Comparison of ENCODE assay signal across 24 cellular contexts in genomic region chr3:138042043-138042442, GRCh38. TPM values are rescaled to one million over a fixed set of nuclear protein-coding genes. Genes with fewer than 3 reads are reported as not detected.
DNase-seq lines count a peak whose midpoint lies in the region; ATAC-seq and TF ChIP-seq lines count a peak whose summit lies in the region.
"Had no signal": no experiment of that assay in that cellular context is flagged by ENCODE, and none has a peak within 500 bp of the region (broad histone marks: within the 10 kb centered on the region; RNA-seq: fewer than 3 reads in every experiment).

No MANE protein-coding gene starts in this region.

- H3K9me3 ChIP-seq in upper lobe of right lung = no peaks in the 10 kb centered on the region
- H3K9me3 ChIP-seq: ascending aorta, gastrocnemius medialis, lower lobe of right lung, suprapubic skin had no signal

- H3K4me3 ChIP-seq in fibroblast of pulmonary artery (replicated peaks; ENCODE audit: low read depth, low read length) (no peak overlapping the region), upper lobe of right lung (no peak overlapping the region)
- H3K4me3 ChIP-seq: ascending aorta, gastrocnemius medialis, lower lobe of right lung, suprapubic skin had no signal

- H3K27me3 ChIP-seq in upper lobe of right lung = no peaks in the 10 kb centered on the region
- H3K27me3 ChIP-seq: ascending aorta, gastrocnemius medialis, suprapubic skin had no signal

- DNase-seq in HCEC 1CT (peak; percentile 85), amniotic stem cell (lab: John Stamatoyannopoulos, UW) (peak; percentile 44), fibroblast of pulmonary artery (ENCODE audit: low read depth) (peak; percentile 65), GOT3 (lab: John Stamatoyannopoulos, UW) (no peak), occipital lobe (lab: John Stamatoyannopoulos, UW) (no peak), cortex of kidney (lab: John Stamatoyannopoulos, UW) (no peak), upper lobe of right lung (no peak)
- DNase-seq: activated B cell treated with CpG ODN at 0.5 μM for 24 hours; activated effector memory CD4-positive, alpha-beta T cell treated with Interleukin-2 at 50 U/mL for 16 hours; CD4-positive, alpha-beta memory T cell; gastrocnemius medialis; KG1; lower lobe of right lung; NCI-H1105 treated with DMSO at 0.1 percent for 48 hours; NCI-H2171; NCI-H82; nephron progenitor cell; retina; RPMI8226; stimulated activated CD4-positive, alpha-beta T cell treated with anti-CD3 and anti-CD28 coated beads, Interleukin-2, amount 100 ng/mL, for 24 hours; T-cell had no signal

- TF ChIP-seq CTCF in fibroblast of pulmonary artery (IDR thresholded peaks at IDR 0.05; ENCODE audit: low read length, missing control alignments) (no peak), upper lobe of right lung (IDR thresholded peaks at IDR 0.05) (no peak)

- H3K36me3 ChIP-seq in upper lobe of right lung = no peaks in the 10 kb centered on the region
- H3K36me3 ChIP-seq: ascending aorta, gastrocnemius medialis, lower lobe of right lung, suprapubic skin had no signal

- H3K27ac ChIP-seq in upper lobe of right lung = no peak overlapping the region
- H3K27ac ChIP-seq: ascending aorta, gastrocnemius medialis, lower lobe of right lung, suprapubic skin had no signal

- ATAC-seq in upper lobe of right lung = no peak
- ATAC-seq: gastrocnemius medialis, lower lobe of right lung, T-cell had no signal

- intact Hi-C loops in upper lobe of right lung (cut with DNase I) = no loop called here

- H3K4me1 ChIP-seq in upper lobe of right lung = peaks cover 3% of the 10 kb centered on the region
- H3K4me1 ChIP-seq: ascending aorta, gastrocnemius medialis, lower lobe of right lung had no signal

RNA-seq across cellular contexts. Expression of gene CLDN18, which starts 32.1 kb away (rescaled TPM):
- total RNA-seq in occipital lobe (not detected), upper lobe of right lung (197 TPM)
- total RNA-seq: activated B cell treated with CpG ODN at 0.5 μM for 24 hours; activated CD8-positive, alpha-beta memory T cell treated with anti-CD3 and anti-CD28 coated beads for 36 hours; CD4-positive, alpha-beta memory T cell; gastrocnemius medialis; suprapubic skin had no signal

Comparison
In these comparisons a context has a peak if more than half of its experiments do, and no peak if none do; other contexts are left out.
1. DNase-seq: peak in HCEC 1CT (single experiment), amniotic stem cell (single experiment) and fibroblast of pulmonary artery (single experiment); none in GOT3 (single experiment), occipital lobe (single experiment), cortex of kidney (single experiment) and upper lobe of right lung (single experiment).
2. RNA of gene CLDN18, which starts 32.1 kb away (total RNA-seq): 197 TPM in upper lobe of right lung (single experiment); not detected in occipital lobe (single experiment); every median in the first group is over 100 times any median in the second.